In the genomic region with DNA sequence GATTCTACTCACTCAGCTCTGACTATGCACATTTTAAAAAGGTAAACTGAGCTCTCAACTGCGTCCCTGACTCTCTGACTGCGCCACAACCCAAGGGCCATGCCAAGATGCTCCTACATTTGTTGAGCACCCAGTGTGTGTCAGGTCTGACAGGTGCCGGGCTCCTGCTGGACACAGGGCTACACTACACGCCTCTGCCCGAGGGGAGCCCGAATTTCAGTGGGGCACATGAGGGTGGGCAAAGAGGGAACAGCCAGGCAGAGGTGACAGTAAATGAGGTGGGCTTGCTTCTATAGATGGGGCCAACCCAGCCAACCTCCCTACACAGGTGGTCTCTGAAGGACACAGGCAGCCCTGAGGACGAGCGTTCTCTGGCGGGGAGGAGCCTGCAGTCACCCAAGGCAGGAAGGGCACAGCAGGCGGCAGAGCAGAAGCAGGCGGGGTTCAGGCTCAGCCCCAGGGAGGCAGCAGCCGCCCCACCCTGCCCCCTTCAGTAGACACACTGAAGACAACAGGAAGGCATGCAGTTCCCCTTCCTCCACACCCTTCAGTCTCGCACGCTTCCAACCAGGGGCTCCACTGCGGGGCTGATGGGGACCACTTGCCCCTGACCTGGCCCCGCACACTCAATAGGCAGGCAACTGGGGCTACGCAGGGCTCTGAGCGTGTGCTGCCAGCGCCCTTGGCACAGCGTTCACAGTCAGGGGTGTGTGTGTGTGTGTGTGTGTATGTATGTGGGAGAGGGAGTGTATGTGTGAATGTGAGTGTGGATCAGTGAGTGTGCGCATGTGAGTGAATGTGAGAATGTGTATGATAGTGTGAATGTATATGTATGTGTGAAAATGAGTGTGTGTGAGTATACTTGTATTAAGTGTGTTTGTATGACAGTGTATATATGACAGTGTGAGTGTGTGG, we compare ENCODE assay signal across 8 cellular contexts.
DNase-seq lines count a peak whose midpoint lies in the region; ATAC-seq and TF ChIP-seq lines count a peak whose summit lies in the region.

No MANE protein-coding gene starts in this region.

- H3K9me3 Mint-ChIP-seq in HFFc6: no peaks in the 10 kb centered on the region

- TF ChIP-seq CTCF in Loucy (conservative IDR thresholded peaks at IDR 0.05; ENCODE audit: low read length) (peak; percentile 33; the same call in 1 of the 2 replicates), HFFc6 (IDR thresholded peaks at IDR 0.05) (no peak; the same call in 1 of the 2 replicates)

- H3K79me2 ChIP-seq in Loucy (ENCODE audit: insufficient read depth, low read length): no peaks in the 10 kb centered on the region

- ATAC-seq in left lobe of liver: peak; percentile 42

- H3K27ac Mint-ChIP-seq in HFFc6: no peak overlapping the region

- H3K4me3 ChIP-seq in Loucy (ENCODE audit: low read length, poor library complexity, severe bottlenecking): peak overlapping the region; percentile 57

- H3K9me3 ChIP-seq in Loucy (ENCODE audit: insufficient read depth, low read depth, low read length): no peaks in the 10 kb centered on the region

- H3K9me2 ChIP-seq in Loucy (replicated peaks; ENCODE audit: low read depth, low read length): no peaks in the 10 kb centered on the region

- no peaks in the 10 kb centered on the region for H3K27me3 Mint-ChIP-seq in HFFc6 (ENCODE audit: insufficient read depth)

- peaks cover 7% of the 10 kb centered on the region; the same call in 1 of the 2 replicates for H3F3A ChIP-seq in Loucy (ENCODE audit: low read depth)

- no peaks in the 10 kb centered on the region for H3K4me1 Mint-ChIP-seq in HFFc6 (ENCODE audit: low read depth)

- DNase-seq in activated T-cell treated with anti-CD3 and anti-CD28 coated beads, Interleukin-2, amount 50 U/mL, for 1 hour: peak; percentile 80
- DNase-seq in left lobe of liver (ENCODE audit: low spot score) (no peak), dermis blood vessel endothelial cell (no peak), HFFc6 (no peak), NCI-H774 (lab: John Stamatoyannopoulos, UW) (no peak), COLO668 (lab: John Stamatoyannopoulos, UW; ENCODE audit: unreplicated experiment) (no peak)
- DNase-seq in stimulated activated CD8-positive, alpha-beta memory T cell treated with anti-CD3 and anti-CD28 coated beads, Interleukin-4, amount 100 ng/mL, for 1 hour (ENCODE audit: low read depth in 2 of 2, low spot score in 1 of 2): peak; percentile 51 to 68

- peak overlapping the region; percentile 61 for H3K9ac ChIP-seq in Loucy (ENCODE audit: low read depth, low read length, poor library complexity, severe bottlenecking)

- peaks cover 49% of the 10 kb centered on the region for H3K4me1 ChIP-seq in Loucy (ENCODE audit: insufficient read depth, low read length, poor library complexity, severe bottlenecking)

- no peaks in the 10 kb centered on the region; the same call in 1 of the 2 replicates for H3K36me3 Mint-ChIP-seq in HFFc6 (ENCODE audit: low read depth)

- no peak overlapping the region for H2AFZ ChIP-seq in Loucy (ENCODE audit: low read length)

- H3K36me3 ChIP-seq in Loucy (ENCODE audit: insufficient read depth, low read length): peaks cover 47% of the 10 kb centered on the region; the same call in 1 of the 2 replicates

- no peak overlapping the region for H3K4me3 Mint-ChIP-seq in HFFc6

- H3K4me2 ChIP-seq in Loucy (ENCODE audit: low read depth, low read length, poor library complexity, severe bottlenecking): peak overlapping the region; percentile 80

- no peaks in the 10 kb centered on the region for H4K20me1 ChIP-seq in Loucy (ENCODE audit: insufficient read depth, low read length, poor library complexity, severe bottlenecking)

- no peaks in the 10 kb centered on the region for H3K27me3 ChIP-seq in Loucy (ENCODE audit: insufficient read depth, low read length, poor library complexity, severe bottlenecking)

Comparison
In these comparisons a context has a peak if more than half of its experiments do, and no peak if none do; other contexts are left out.
1. DNase-seq: peak in activated T-cell treated with anti-CD3 and anti-CD28 coated beads, Interleukin-2, amount 50 U/mL, for 1 hour (single experiment) and stimulated activated CD8-positive, alpha-beta memory T cell treated with anti-CD3 and anti-CD28 coated beads, Interleukin-4, amount 100 ng/mL, for 1 hour (2 of 2); none in left lobe of liver (single experiment), dermis blood vessel endothelial cell (single experiment), HFFc6 (single experiment), NCI-H774 (single experiment) and COLO668 (single experiment).